1 cellular context compared by ENCODE assay signal in genomic region chr21:44486302-44486701, GRCh38.
TF ChIP-seq lines count a peak whose summit lies in the region.

No MANE protein-coding gene starts in this region.

TF ChIP-seq in H1, 55 proteins besides CTCF, POLR2A, EP300 and RAD21:
- TF ChIP-seq TAF7 (optimal IDR thresholded peaks at IDR 0.05; ENCODE audit: borderline replicate concordance, low read depth, low read length) = no peak
- TF ChIP-seq BRCA1 (IDR thresholded peaks at IDR 0.05; ENCODE audit: low read depth, low read length) = no peak
